ENCODE assay signal across 26 cellular contexts in the genomic region with DNA sequence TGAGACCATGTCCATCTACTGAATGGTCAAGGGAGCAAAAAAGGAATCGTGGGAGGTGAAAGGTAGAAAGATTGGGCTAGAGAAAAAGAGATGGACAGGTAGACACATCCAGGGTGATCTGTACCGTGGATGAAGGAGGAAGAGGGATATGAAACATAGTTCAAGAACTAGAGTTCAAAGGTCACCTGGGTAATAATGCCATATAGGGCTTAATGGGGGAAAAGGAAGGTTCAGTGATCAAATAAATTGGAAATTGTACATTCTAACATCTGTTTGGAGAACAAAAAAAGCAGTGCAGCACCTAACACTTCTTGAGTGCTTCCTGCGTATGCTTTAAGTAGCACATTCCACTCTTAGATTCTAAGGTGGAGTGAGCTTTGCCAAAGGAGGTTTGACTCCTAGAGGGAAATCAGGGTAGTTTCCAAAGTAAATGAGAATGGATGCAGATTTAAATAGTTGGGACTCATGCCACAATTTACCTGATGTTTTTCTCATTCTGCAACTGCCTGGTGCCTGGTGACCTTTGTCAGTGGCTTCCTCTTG. TPM values are rescaled to one million over a fixed set of nuclear protein-coding genes. Genes with fewer than 3 reads are reported as not detected.
DNase-seq lines count a peak whose midpoint lies in the region; ATAC-seq and TF ChIP-seq lines count a peak whose summit lies in the region.
"Had no signal": no experiment of that assay in that cellular context is flagged by ENCODE, and none has a peak within 500 bp of the region (broad histone marks: within the 10 kb centered on the region; RNA-seq: fewer than 3 reads in every experiment).

No MANE protein-coding gene starts in this region.

- DNase-seq in left ventricle myocardium inferior: no peak
- no peak for DNase-seq in left cardiac atrium
- no peak for DNase-seq in vagina (ENCODE audit: extremely low spot score in 2 of 2)
- DNase-seq in NCI-H2029 treated with DMSO at 0.1 percent for 48 hours (lab: John Stamatoyannopoulos, UW): no peak
- no peak for DNase-seq in NCI-H524 treated with DMSO at 0.1 percent for 48 hours (lab: John Stamatoyannopoulos, UW)
- DNase-seq: activated B cell treated with CpG ODN at 0.5 μM for 24 hours; activated CD4-positive, alpha-beta T cell treated with anti-CD3 and anti-CD28 coated beads, Interleukin-2, amount 50 U/mL, for 1 hour; activated naive CD4-positive, alpha-beta T cell; activated T-cell treated with anti-CD3 and anti-CD28 coated beads, Interleukin-2, amount 50 U/mL, for 4 hours; CD8-positive, alpha-beta T cell; effector CD4-positive, alpha-beta T cell; naive thymus-derived CD4-positive, alpha-beta T cell; NCI-H1048; NCI-H187; NCI-H526 treated with DMSO at 0.1 percent for 48 hours; SIG-M5; stimulated activated CD4-positive, alpha-beta T cell treated with anti-CD3 and anti-CD28 coated beads, Interleukin-12 subunit alpha, Interleukin-12 subunit beta, amount 100 ng/mL, for 4 hours; stimulated activated CD4-positive, alpha-beta T cell treated with anti-CD3 and anti-CD28 coated beads, Interleukin-4, amount 100 ng/mL, for 1 hour had no signal

- no peak for TF ChIP-seq POLR2A in gastroesophageal sphincter (IDR thresholded peaks at IDR 0.05)
- no peak for TF ChIP-seq POLR2A in vagina (IDR thresholded peaks at IDR 0.05)

- intact Hi-C loops in left ventricle myocardium inferior (cut with micrococcal nuclease): no loop called here
- intact Hi-C loops in left cardiac atrium (cut with DNase I): loop anchor here in 1 of 2 donors (2.0 kb wide), 1 partner anchor 21 kb away; no protein-coding TSS in a partner anchor
- intact Hi-C loops in vagina (cut with DNase I): no loop called here

- H3K27me3 ChIP-seq in left ventricle myocardium inferior (ENCODE audit: low read depth) (no peaks in the 10 kb centered on the region), gastroesophageal sphincter (no peaks in the 10 kb centered on the region), rectal smooth muscle tissue (ENCODE audit: control insufficient read depth, insufficient read depth, low read length) (no peaks in the 10 kb centered on the region), vagina (no peaks in the 10 kb centered on the region)
- H3K27me3 ChIP-seq: brain microvascular endothelial cell, Peyer's patch, suprapubic skin had no signal

- no peaks in the 10 kb centered on the region for H3K9me3 ChIP-seq in left ventricle myocardium inferior (replicated peaks)
- no peaks in the 10 kb centered on the region for H3K9me3 ChIP-seq in gastroesophageal sphincter
- H3K9me3 ChIP-seq in vagina: no peaks in the 10 kb centered on the region
- H3K9me3 ChIP-seq: Peyer's patch, suprapubic skin had no signal

- no peak for TF ChIP-seq EP300 in gastroesophageal sphincter (IDR thresholded peaks at IDR 0.05)

- WGBS in gastroesophageal sphincter (ENCODE audit: low coverage in 1 of 2), 2 donors: 33 to 76% methylated on average over 2 to 3 of the region's 3 CpGs

- H3K36me3 ChIP-seq in left ventricle myocardium inferior (no peaks in the 10 kb centered on the region), gastroesophageal sphincter (no peaks in the 10 kb centered on the region), rectal smooth muscle tissue (ENCODE audit: control insufficient read depth, insufficient read depth, low read length) (no peaks in the 10 kb centered on the region), vagina (no peaks in the 10 kb centered on the region)
- H3K36me3 ChIP-seq: brain microvascular endothelial cell, Peyer's patch, suprapubic skin had no signal

- peaks cover 87% of the 10 kb centered on the region for H3K4me1 ChIP-seq in left ventricle myocardium inferior
- H3K4me1 ChIP-seq in gastroesophageal sphincter: peaks cover 25 to 93% (median 27%) of the 10 kb centered on the region in 3 donors
- peaks cover 32% of the 10 kb centered on the region for H3K4me1 ChIP-seq in rectal smooth muscle tissue (ENCODE audit: control insufficient read depth, insufficient read depth, low read length)
- peaks cover 69% of the 10 kb centered on the region for H3K4me1 ChIP-seq in vagina

- H3K27ac ChIP-seq in left ventricle myocardium inferior (replicated peaks): peak overlapping the region; percentile 76
- H3K27ac ChIP-seq in gastroesophageal sphincter: peak overlapping the region; percentile 62 to 85 (median 70)
- H3K27ac ChIP-seq in rectal smooth muscle tissue (ENCODE audit: low read depth, low read length): peak overlapping the region; percentile 78
- peak overlapping the region; percentile 62 for H3K27ac ChIP-seq in vagina
- H3K27ac ChIP-seq: brain microvascular endothelial cell, epithelial cell of prostate, suprapubic skin had no signal

- TF ChIP-seq CTCF in left ventricle myocardium inferior (IDR thresholded peaks at IDR 0.05; ENCODE audit: borderline replicate concordance): no peak
- no peak for TF ChIP-seq CTCF in gastroesophageal sphincter (IDR thresholded peaks at IDR 0.05)
- TF ChIP-seq CTCF in vagina (IDR thresholded peaks at IDR 0.05): no peak

- ATAC-seq in left cardiac atrium: no peak
- ATAC-seq in gastroesophageal sphincter: no peak
- ATAC-seq in HG02798 (IDR thresholded peaks at IDR 0.05; ENCODE audit: poor library complexity, unreplicated experiment): no peak
- ATAC-seq: activated T-cell treated with anti-CD3 and anti-CD28 coated beads, Interleukin-2, amount 50 U/mL, for 4 hours; CD8-positive, alpha-beta T cell; naive thymus-derived CD4-positive, alpha-beta T cell; stimulated activated effector memory CD8-positive, alpha-beta T cell treated with anti-CD3 and anti-CD28 coated beads, Interleukin-12 subunit alpha, Interleukin-12 subunit beta, amount 100 ng/mL, for 72 hours had no signal

- H3K9ac ChIP-seq in rectal smooth muscle tissue (ENCODE audit: low read length): no peak overlapping the region

- no peak overlapping the region for H3K4me3 ChIP-seq in left ventricle myocardium inferior
- no peak overlapping the region for H3K4me3 ChIP-seq in gastroesophageal sphincter
- no peak overlapping the region for H3K4me3 ChIP-seq in rectal smooth muscle tissue (ENCODE audit: low read length)
- no peak overlapping the region for H3K4me3 ChIP-seq in vagina
- H3K4me3 ChIP-seq: Peyer's patch, suprapubic skin had no signal

RNA-seq across cellular contexts. Expression of gene MITF, which starts 46.6 kb away (rescaled TPM):
- total RNA-seq in left ventricle myocardium inferior (81.9 TPM), left cardiac atrium (10 to 100 TPM; 35.2 to 51.4 TPM), gastroesophageal sphincter (10 to 100 TPM; 44.8 to 86.8 (median 77.9) TPM), vagina (57.7 TPM)
- total RNA-seq: activated B cell treated with CpG ODN at 0.5 μM for 24 hours; CD8-positive, alpha-beta T cell had no signal
